1 cellular context compared by ENCODE assay signal in genomic region chr7:155692317-155692716, GRCh38.
TF ChIP-seq lines count a peak whose summit lies in the region.

No MANE protein-coding gene starts in this region.

TF ChIP-seq in K562, 482 proteins besides CTCF, POLR2A, EP300 and RAD21:
- TF ChIP-seq ZNF175 (CRISPR knock-in tag; IDR thresholded peaks at IDR 0.05; ENCODE audit: low read depth) (no peak), MCM7 (IDR thresholded peaks at IDR 0.05) (no peak), THRB (CRISPR knock-in tag; conservative IDR thresholded peaks at IDR 0.05) (no peak), ZNF184 (CRISPR knock-in tag; IDR thresholded peaks at IDR 0.05) (no peak), ZNF445 (CRISPR knock-in tag; IDR thresholded peaks at IDR 0.05; ENCODE audit: low read depth) (no peak), SOX6 (IDR thresholded peaks at IDR 0.05) (no peak), LEF1 (IDR thresholded peaks at IDR 0.05) (no peak), BACH1 (tag; IDR thresholded peaks at IDR 0.05) (no peak), IFI16 (CRISPR knock-in tag; IDR thresholded peaks at IDR 0.05) (no peak), MGA (IDR thresholded peaks at IDR 0.05) (no peak), PHTF2 (CRISPR knock-in tag; IDR thresholded peaks at IDR 0.05) (no peak), NCOA2 (IDR thresholded peaks at IDR 0.05; ENCODE audit: partially characterized antibody in 2 of 2) (no peak)
